In the genomic region with DNA sequence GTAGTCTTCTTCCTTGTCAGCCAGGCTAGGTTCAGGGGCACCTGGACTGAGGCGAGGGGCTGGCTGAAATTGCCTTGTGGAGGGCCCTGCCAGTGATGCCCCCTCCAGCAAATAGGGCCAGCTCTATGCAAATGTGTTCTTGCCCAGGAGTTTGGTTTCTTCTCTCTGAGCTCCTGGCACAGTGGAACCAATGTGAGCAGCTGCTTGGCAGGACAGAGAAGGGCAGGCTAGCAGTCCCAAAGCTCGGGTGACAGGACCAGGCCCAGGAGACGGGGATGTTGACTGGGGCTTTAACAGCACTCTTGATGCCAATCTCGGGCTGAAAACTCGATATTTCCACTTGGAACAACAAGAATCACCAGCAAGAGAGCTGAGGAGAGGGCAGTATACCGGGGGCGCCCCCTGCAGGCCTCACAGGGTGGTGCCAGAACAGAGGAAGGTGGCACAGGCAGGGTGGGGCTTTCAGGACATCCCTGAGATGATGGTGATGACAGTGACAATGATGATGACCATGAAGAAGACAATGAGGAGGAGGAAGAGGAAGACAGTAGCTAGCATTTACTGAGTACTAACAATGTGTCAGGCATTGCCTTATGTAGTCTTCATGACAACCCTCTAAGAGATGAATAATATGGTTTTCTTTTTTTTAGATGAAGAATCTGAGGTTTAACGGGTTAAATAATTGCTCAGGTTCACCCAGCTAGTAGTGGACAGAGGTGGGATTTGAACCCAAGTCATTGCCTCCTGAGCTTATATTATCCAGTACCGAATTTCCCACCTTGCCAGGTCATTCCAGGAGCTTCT, we compare ENCODE assay signal across 1 cellular context.
TF ChIP-seq lines count a peak whose summit lies in the region.

No MANE protein-coding gene starts in this region.

TF ChIP-seq in GM23338, 12 proteins besides CTCF, POLR2A, EP300 and RAD21:
- TF ChIP-seq, protein P1, sequence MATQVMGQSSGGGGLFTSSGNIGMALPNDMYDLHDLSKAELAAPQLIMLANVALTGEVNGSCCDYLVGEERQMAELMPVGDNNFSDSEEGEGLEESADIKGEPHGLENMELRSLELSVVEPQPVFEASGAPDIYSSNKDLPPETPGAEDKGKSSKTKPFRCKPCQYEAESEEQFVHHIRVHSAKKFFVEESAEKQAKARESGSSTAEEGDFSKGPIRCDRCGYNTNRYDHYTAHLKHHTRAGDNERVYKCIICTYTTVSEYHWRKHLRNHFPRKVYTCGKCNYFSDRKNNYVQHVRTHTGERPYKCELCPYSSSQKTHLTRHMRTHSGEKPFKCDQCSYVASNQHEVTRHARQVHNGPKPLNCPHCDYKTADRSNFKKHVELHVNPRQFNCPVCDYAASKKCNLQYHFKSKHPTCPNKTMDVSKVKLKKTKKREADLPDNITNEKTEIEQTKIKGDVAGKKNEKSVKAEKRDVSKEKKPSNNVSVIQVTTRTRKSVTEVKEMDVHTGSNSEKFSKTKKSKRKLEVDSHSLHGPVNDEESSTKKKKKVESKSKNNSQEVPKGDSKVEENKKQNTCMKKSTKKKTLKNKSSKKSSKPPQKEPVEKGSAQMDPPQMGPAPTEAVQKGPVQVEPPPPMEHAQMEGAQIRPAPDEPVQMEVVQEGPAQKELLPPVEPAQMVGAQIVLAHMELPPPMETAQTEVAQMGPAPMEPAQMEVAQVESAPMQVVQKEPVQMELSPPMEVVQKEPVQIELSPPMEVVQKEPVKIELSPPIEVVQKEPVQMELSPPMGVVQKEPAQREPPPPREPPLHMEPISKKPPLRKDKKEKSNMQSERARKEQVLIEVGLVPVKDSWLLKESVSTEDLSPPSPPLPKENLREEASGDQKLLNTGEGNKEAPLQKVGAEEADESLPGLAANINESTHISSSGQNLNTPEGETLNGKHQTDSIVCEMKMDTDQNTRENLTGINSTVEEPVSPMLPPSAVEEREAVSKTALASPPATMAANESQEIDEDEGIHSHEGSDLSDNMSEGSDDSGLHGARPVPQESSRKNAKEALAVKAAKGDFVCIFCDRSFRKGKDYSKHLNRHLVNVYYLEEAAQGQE (IDR thresholded peaks at IDR 0.05; ENCODE audit: unreplicated experiment) = no peak
- TF ChIP-seq NANOG (IDR thresholded peaks at IDR 0.05; ENCODE audit: borderline replicate concordance) (no peak), CREB1 (CRISPR knock-in tag; IDR thresholded peaks at IDR 0.05; ENCODE audit: low read depth) (0 out of 2 replicates have a peak, but pooled peaks have one; percentile 23)
